20 cellular contexts compared by ENCODE assay signal in genomic region chr3:21801631-21802030, GRCh38. TPM values are rescaled to one million over a fixed set of nuclear protein-coding genes. Genes with fewer than 3 reads are reported as not detected.
DNase-seq lines count a peak whose midpoint lies in the region; ATAC-seq and TF ChIP-seq lines count a peak whose summit lies in the region.
"Had no signal": no experiment of that assay in that cellular context is flagged by ENCODE, and none has a peak within 500 bp of the region (broad histone marks: within the 10 kb centered on the region; RNA-seq: fewer than 3 reads in every experiment).

No MANE protein-coding gene starts in this region.

- no peak overlapping the region for H3K4me3 Mint-ChIP-seq in activated T-helper 17 cell treated with anti-CD3 and anti-CD28 coated beads, Interleukin-2, amount 50 U/mL, for 72 hours
- H3K4me3 Mint-ChIP-seq: CD14-positive monocyte; CD4-positive, alpha-beta memory T cell; CD4-positive, CD25-positive, alpha-beta regulatory T cell; CD8-positive, alpha-beta memory T cell had no signal

- H2AFZ ChIP-seq in neural cell (ENCODE audit: low read depth, low read length) = no peak overlapping the region

- peaks cover 9% of the 10 kb centered on the region for H3K9me3 Mint-ChIP-seq in activated T-helper 17 cell treated with anti-CD3 and anti-CD28 coated beads, Interleukin-2, amount 50 U/mL, for 72 hours

- H3K27ac Mint-ChIP-seq in activated T-helper 17 cell treated with anti-CD3 and anti-CD28 coated beads, Interleukin-2, amount 50 U/mL, for 72 hours = no peak overlapping the region
- H3K27ac Mint-ChIP-seq: CD14-positive monocyte; CD4-positive, alpha-beta memory T cell; CD4-positive, CD25-positive, alpha-beta regulatory T cell; CD8-positive, alpha-beta memory T cell had no signal

- no peaks in the 10 kb centered on the region for H3K27me3 Mint-ChIP-seq in activated T-helper 17 cell treated with anti-CD3 and anti-CD28 coated beads, Interleukin-2, amount 50 U/mL, for 72 hours
- H3K27me3 Mint-ChIP-seq: CD4-positive, alpha-beta memory T cell; CD4-positive, CD25-positive, alpha-beta regulatory T cell had no signal

- peak; percentile 73 for DNase-seq in cerebellar cortex (ENCODE audit: low spot score)
- DNase-seq in cerebellum (ENCODE audit: low spot score) = peak; percentile 42
- no peak for DNase-seq in COLO829 (ENCODE audit: low spot score)
- DNase-seq: 8988T; ACHN; BE2C; Caco-2; Calu3; CD4-positive, alpha-beta memory T cell; CD4-positive, CD25-positive, alpha-beta regulatory T cell; CD8-positive, alpha-beta memory T cell; DMS79 treated with DMSO at 0.1 percent for 48 hours; GDM1 had no signal

- peak overlapping the region; percentile 69 for H3K27ac ChIP-seq in neural cell (ENCODE audit: low read length)
- H3K27ac ChIP-seq: BLaER1 had no signal

- H3K9ac ChIP-seq in neural cell (ENCODE audit: low read length) = no peak overlapping the region
- H3K9ac ChIP-seq: BLaER1 had no signal

- no peaks in the 10 kb centered on the region for H3K9me2 ChIP-seq in neural cell (ENCODE audit: insufficient read depth, low read length)

- no peaks in the 10 kb centered on the region for H3K27me3 ChIP-seq in neural cell (ENCODE audit: insufficient read depth, low read depth, low read length)
- H3K27me3 ChIP-seq: BE2C, BLaER1 had no signal

- no peaks in the 10 kb centered on the region for H3K36me3 Mint-ChIP-seq in activated T-helper 17 cell treated with anti-CD3 and anti-CD28 coated beads, Interleukin-2, amount 50 U/mL, for 72 hours (ENCODE audit: low read depth)
- H3K36me3 Mint-ChIP-seq: CD14-positive monocyte; CD4-positive, alpha-beta memory T cell; CD4-positive, CD25-positive, alpha-beta regulatory T cell; CD8-positive, alpha-beta memory T cell had no signal

- no peaks in the 10 kb centered on the region for H4K20me1 ChIP-seq in neural cell (ENCODE audit: insufficient read depth)
- H4K20me1 ChIP-seq: BLaER1 had no signal

- H3K9me3 ChIP-seq in neural cell (ENCODE audit: low read length) = no peaks in the 10 kb centered on the region
- H3K9me3 ChIP-seq: BE2C, Caco-2 had no signal

- no peak for TF ChIP-seq RAD21 in neural cell (conservative IDR thresholded peaks at IDR 0.05)

- no peak overlapping the region for H3K4me2 ChIP-seq in neural cell (ENCODE audit: low read length)
- H3K4me2 ChIP-seq: BLaER1 had no signal

- H3K4me3 ChIP-seq in neural cell (ENCODE audit: low read length) = no peak overlapping the region
- H3K4me3 ChIP-seq: BLaER1, GM12878 had no signal

- ATAC-seq in activated T-helper 17 cell treated with anti-CD3 and anti-CD28 coated beads, Interleukin-2, amount 50 U/mL, for 72 hours (replicated peaks) = no peak
- no peak for ATAC-seq in HG02870 (IDR thresholded peaks at IDR 0.05; ENCODE audit: unreplicated experiment)
- ATAC-seq: GM12878 had no signal

- TF ChIP-seq CTCF in neural cell (IDR thresholded peaks at IDR 0.05; ENCODE audit: poor library complexity, severe bottlenecking) = no peak

- H3K79me2 ChIP-seq in neural cell (replicated peaks; ENCODE audit: insufficient read depth, low read length) = no peaks in the 10 kb centered on the region

- H3F3A ChIP-seq in neural cell (ENCODE audit: insufficient read depth, low read length, poor library complexity, severe bottlenecking) = no peaks in the 10 kb centered on the region

- no peak for TF ChIP-seq EP300 in neural cell (conservative IDR thresholded peaks at IDR 0.05; ENCODE audit: poor library complexity, severe bottlenecking)

- no peaks in the 10 kb centered on the region for H3K36me3 ChIP-seq in neural cell (ENCODE audit: insufficient read depth, low read length)
- H3K36me3 ChIP-seq: BE2C, BLaER1 had no signal

- H3K4me1 Mint-ChIP-seq in activated T-helper 17 cell treated with anti-CD3 and anti-CD28 coated beads, Interleukin-2, amount 50 U/mL, for 72 hours = no peaks in the 10 kb centered on the region
- H3K4me1 Mint-ChIP-seq: CD14-positive monocyte; CD4-positive, alpha-beta memory T cell; CD4-positive, CD25-positive, alpha-beta regulatory T cell; CD8-positive, alpha-beta memory T cell had no signal

TF ChIP-seq in neural cell, 6 proteins besides CTCF, POLR2A, EP300 and RAD21:
- TF ChIP-seq TAF1 (IDR thresholded peaks at IDR 0.05; ENCODE audit: low read depth) (no peak), EZH2 (IDR thresholded peaks at IDR 0.05; ENCODE audit: borderline replicate concordance, insufficient read depth, low read length, poor library complexity, severe bottlenecking) (no peak)
- TF ChIP-seq, protein P1, sequence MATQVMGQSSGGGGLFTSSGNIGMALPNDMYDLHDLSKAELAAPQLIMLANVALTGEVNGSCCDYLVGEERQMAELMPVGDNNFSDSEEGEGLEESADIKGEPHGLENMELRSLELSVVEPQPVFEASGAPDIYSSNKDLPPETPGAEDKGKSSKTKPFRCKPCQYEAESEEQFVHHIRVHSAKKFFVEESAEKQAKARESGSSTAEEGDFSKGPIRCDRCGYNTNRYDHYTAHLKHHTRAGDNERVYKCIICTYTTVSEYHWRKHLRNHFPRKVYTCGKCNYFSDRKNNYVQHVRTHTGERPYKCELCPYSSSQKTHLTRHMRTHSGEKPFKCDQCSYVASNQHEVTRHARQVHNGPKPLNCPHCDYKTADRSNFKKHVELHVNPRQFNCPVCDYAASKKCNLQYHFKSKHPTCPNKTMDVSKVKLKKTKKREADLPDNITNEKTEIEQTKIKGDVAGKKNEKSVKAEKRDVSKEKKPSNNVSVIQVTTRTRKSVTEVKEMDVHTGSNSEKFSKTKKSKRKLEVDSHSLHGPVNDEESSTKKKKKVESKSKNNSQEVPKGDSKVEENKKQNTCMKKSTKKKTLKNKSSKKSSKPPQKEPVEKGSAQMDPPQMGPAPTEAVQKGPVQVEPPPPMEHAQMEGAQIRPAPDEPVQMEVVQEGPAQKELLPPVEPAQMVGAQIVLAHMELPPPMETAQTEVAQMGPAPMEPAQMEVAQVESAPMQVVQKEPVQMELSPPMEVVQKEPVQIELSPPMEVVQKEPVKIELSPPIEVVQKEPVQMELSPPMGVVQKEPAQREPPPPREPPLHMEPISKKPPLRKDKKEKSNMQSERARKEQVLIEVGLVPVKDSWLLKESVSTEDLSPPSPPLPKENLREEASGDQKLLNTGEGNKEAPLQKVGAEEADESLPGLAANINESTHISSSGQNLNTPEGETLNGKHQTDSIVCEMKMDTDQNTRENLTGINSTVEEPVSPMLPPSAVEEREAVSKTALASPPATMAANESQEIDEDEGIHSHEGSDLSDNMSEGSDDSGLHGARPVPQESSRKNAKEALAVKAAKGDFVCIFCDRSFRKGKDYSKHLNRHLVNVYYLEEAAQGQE (IDR thresholded peaks at IDR 0.05; ENCODE audit: borderline replicate concordance) = no peak

RNA-seq across cellular contexts. Expression of gene ZNF385D, which starts 50.6 kb away (rescaled TPM):
- 99.6 TPM for total RNA-seq in cerebellum
- polyA plus RNA-seq in neural cell = 3.4 and 3.6 TPM in 2 replicates
- 14.1 and 18.4 TPM in 2 replicates for polyA minus RNA-seq in neural cell
- not detected for total RNA-seq in activated T-helper 17 cell treated with anti-CD3 and anti-CD28 coated beads, Interleukin-2, amount 50 U/mL, for 72 hours
- total RNA-seq: A673; Caco-2; Calu3; CD4-positive, alpha-beta memory T cell; CD8-positive, alpha-beta memory T cell; GM12878 had no signal
- polyA plus RNA-seq: CD14-positive monocyte; CD4-positive, alpha-beta memory T cell; CD4-positive, CD25-positive, alpha-beta regulatory T cell; CD8-positive, alpha-beta memory T cell had no signal

Comparison
In these comparisons a context has a peak if more than half of its experiments do, and no peak if none do; other contexts are left out.
1. RNA of gene ZNF385D, which starts 50.6 kb away (total RNA-seq): 99.6 TPM in cerebellum (single experiment); not detected in activated T-helper 17 cell treated with anti-CD3 and anti-CD28 coated beads, Interleukin-2, amount 50 U/mL, for 72 hours; every median in the first group is over 100 times any median in the second.